17 cellular contexts compared by ENCODE assay signal in genomic region chr14:54787263-54787662, GRCh38.
A peak's percentile ranks its signal among the peaks of the same experiment; 100 is the strongest.
DNase-seq lines count a peak whose midpoint lies in the region; ATAC-seq and TF ChIP-seq lines count a peak whose summit lies in the region.
"Had no signal": no experiment of that assay in that cellular context is flagged by ENCODE, and none has a peak within 500 bp of the region (broad histone marks: within the 10 kb centered on the region; RNA-seq: fewer than 3 reads in every experiment).

No MANE protein-coding gene starts in this region.

- no peaks in the 10 kb centered on the region for H3K9me3 ChIP-seq in heart left ventricle
- no peaks in the 10 kb centered on the region for H3K9me3 ChIP-seq in parathyroid adenoma (ENCODE audit: control insufficient read depth, low read length)

- 35 to 75% (median 44%) methylated on average over 1 of the region's 1 CpG for WGBS in heart left ventricle, 4 donors

- H3K9ac ChIP-seq in parathyroid adenoma: no peak overlapping the region

- H3K4me1 ChIP-seq in heart left ventricle (peaks cover 0 to 55% (median 28%) of the 10 kb centered on the region in 12 donors), parathyroid adenoma (peaks cover 19% of the 10 kb centered on the region)

- H3K27me3 ChIP-seq in heart left ventricle: no peaks in the 10 kb centered on the region
- H3K27me3 ChIP-seq in parathyroid adenoma (ENCODE audit: control insufficient read depth, insufficient read depth, low read length): no peaks in the 10 kb centered on the region
- H3K27me3 ChIP-seq in dorsolateral prefrontal cortex: no peaks in the 10 kb centered on the region

- no peak overlapping the region for H3K4me2 ChIP-seq in parathyroid adenoma (ENCODE audit: low read length)

- no peak for TF ChIP-seq POLR2A in heart left ventricle (IDR thresholded peaks at IDR 0.05)

- H3K4me3 ChIP-seq in heart left ventricle (peak overlapping the region in 1 of 12 donors; percentile 0), parathyroid adenoma (ENCODE audit: low read depth, low read length) (no peak overlapping the region), dorsolateral prefrontal cortex (no peak overlapping the region)
- H3K4me3 ChIP-seq: K562 had no signal

- peak overlapping the region; percentile 82 for H2AFZ ChIP-seq in parathyroid adenoma

- DNase-seq in NCI-H146 (lab: John Stamatoyannopoulos, UW): peak; percentile 31
- no peak for DNase-seq in NCI-H146 treated with DMSO at 0.1 percent for 48 hours (lab: John Stamatoyannopoulos, UW; ENCODE audit: unreplicated experiment)
- peak; percentile 44 for DNase-seq in MV-4-11 (lab: John Stamatoyannopoulos, UW)
- peak in 2 of 5 donors; percentile 62 to 71 for DNase-seq in heart left ventricle
- DNase-seq in dorsolateral prefrontal cortex: no peak
- DNase-seq: activated CD4-positive, alpha-beta T cell treated with anti-CD3 and anti-CD28 coated beads, Interleukin-2, amount 10 ng/mL, durations not matched to agents 7 days and 5 days; activated naive CD8-positive, alpha-beta T cell treated with anti-CD3 and anti-CD28 coated beads, Interleukin-2, amount 50 U/mL, for 24 hours; naive B cell; NCI-H1092 treated with DMSO at 0.1 percent for 48 hours; NCI-H2081 treated with DMSO at 0.1 percent for 48 hours; NCI-H446 treated with DMSO at 0.1 percent for 48 hours had no signal

- H3K27ac ChIP-seq in heart left ventricle (peak overlapping the region in 11 of 12 donors; percentile 1 to 100 (median 92)), parathyroid adenoma (peak overlapping the region; percentile 85), dorsolateral prefrontal cortex (no peak overlapping the region)
- H3K27ac ChIP-seq: RWPE1 had no signal

- intact Hi-C loops in heart left ventricle (cut with DNase I): no loop called here
- intact Hi-C loops in dorsolateral prefrontal cortex (cut with DNase I): no loop called here

- H3K36me3 ChIP-seq in heart left ventricle: peaks cover 0 to 88% (median 50%) of the 10 kb centered on the region in 9 donors
- no peaks in the 10 kb centered on the region for H3K36me3 ChIP-seq in parathyroid adenoma (ENCODE audit: control insufficient read depth, insufficient read depth, low read length)

- TF ChIP-seq CTCF in heart left ventricle (IDR thresholded peaks at IDR 0.05) (no peak), parathyroid adenoma (IDR thresholded peaks at IDR 0.05) (no peak), dorsolateral prefrontal cortex (IDR thresholded peaks at IDR 0.05 in 54 of 56, conservative IDR thresholded peaks at IDR 0.05 in 2 of 56; ENCODE audit: low read depth in 1 of 56, partially characterized antibody in 56 of 56) (no peak)

- H3K79me2 ChIP-seq in parathyroid adenoma: no peaks in the 10 kb centered on the region

- ATAC-seq in heart left ventricle: peak in 1 of 4 donors; percentile 21
- ATAC-seq in SK-N-SH treated with all-trans-retinoic acid at 6 μM for 48 hours: no peak
- ATAC-seq in HG03139 (IDR thresholded peaks at IDR 0.05; ENCODE audit: unreplicated experiment): no peak
- ATAC-seq: activated naive CD8-positive, alpha-beta T cell treated with anti-CD3 and anti-CD28 coated beads, Interleukin-2, amount 50 U/mL, for 24 hours; K562; sciatic nerve had no signal

TF ChIP-seq in SK-N-SH treated with all-trans-retinoic acid at 6 μM for 48 hours, 23 proteins besides CTCF, POLR2A, EP300 and RAD21:
- TF ChIP-seq GLIS3 (CRISPR knock-in tag; IDR thresholded peaks at IDR 0.05): no peak
- TF ChIP-seq, protein P1, sequence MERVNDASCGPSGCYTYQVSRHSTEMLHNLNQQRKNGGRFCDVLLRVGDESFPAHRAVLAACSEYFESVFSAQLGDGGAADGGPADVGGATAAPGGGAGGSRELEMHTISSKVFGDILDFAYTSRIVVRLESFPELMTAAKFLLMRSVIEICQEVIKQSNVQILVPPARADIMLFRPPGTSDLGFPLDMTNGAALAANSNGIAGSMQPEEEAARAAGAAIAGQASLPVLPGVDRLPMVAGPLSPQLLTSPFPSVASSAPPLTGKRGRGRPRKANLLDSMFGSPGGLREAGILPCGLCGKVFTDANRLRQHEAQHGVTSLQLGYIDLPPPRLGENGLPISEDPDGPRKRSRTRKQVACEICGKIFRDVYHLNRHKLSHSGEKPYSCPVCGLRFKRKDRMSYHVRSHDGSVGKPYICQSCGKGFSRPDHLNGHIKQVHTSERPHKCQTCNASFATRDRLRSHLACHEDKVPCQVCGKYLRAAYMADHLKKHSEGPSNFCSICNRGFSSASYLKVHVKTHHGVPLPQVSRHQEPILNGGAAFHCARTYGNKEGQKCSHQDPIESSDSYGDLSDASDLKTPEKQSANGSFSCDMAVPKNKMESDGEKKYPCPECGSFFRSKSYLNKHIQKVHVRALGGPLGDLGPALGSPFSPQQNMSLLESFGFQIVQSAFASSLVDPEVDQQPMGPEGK (CRISPR knock-in tag; IDR thresholded peaks at IDR 0.05; ENCODE audit: borderline replicate concordance): no peak
- no peak for TF ChIP-seq TOX (CRISPR knock-in tag; IDR thresholded peaks at IDR 0.05; ENCODE audit: borderline replicate concordance)
- no peak for TF ChIP-seq OSR1 (CRISPR knock-in tag; IDR thresholded peaks at IDR 0.05)
- TF ChIP-seq SNAI2 (CRISPR knock-in tag; IDR thresholded peaks at IDR 0.05): no peak
- TF ChIP-seq ZNF8 (CRISPR knock-in tag; IDR thresholded peaks at IDR 0.05): no peak
- TF ChIP-seq RARB (CRISPR knock-in tag; IDR thresholded peaks at IDR 0.05): no peak
- TF ChIP-seq CREB5 (CRISPR knock-in tag; IDR thresholded peaks at IDR 0.05; ENCODE audit: low read depth): no peak
- no peak for TF ChIP-seq ZNF565 (CRISPR knock-in tag; conservative IDR thresholded peaks at IDR 0.05; ENCODE audit: low read depth)
- TF ChIP-seq ARNTL (CRISPR knock-in tag; IDR thresholded peaks at IDR 0.05; ENCODE audit: borderline replicate concordance, low read depth): no peak
- TF ChIP-seq ISL1 (CRISPR knock-in tag; IDR thresholded peaks at IDR 0.05): no peak
- TF ChIP-seq TCF4 (CRISPR knock-in tag; IDR thresholded peaks at IDR 0.05; ENCODE audit: borderline replicate concordance): no peak
- no peak for TF ChIP-seq ZNF70 (CRISPR knock-in tag; IDR thresholded peaks at IDR 0.05)
- TF ChIP-seq, protein P2, sequence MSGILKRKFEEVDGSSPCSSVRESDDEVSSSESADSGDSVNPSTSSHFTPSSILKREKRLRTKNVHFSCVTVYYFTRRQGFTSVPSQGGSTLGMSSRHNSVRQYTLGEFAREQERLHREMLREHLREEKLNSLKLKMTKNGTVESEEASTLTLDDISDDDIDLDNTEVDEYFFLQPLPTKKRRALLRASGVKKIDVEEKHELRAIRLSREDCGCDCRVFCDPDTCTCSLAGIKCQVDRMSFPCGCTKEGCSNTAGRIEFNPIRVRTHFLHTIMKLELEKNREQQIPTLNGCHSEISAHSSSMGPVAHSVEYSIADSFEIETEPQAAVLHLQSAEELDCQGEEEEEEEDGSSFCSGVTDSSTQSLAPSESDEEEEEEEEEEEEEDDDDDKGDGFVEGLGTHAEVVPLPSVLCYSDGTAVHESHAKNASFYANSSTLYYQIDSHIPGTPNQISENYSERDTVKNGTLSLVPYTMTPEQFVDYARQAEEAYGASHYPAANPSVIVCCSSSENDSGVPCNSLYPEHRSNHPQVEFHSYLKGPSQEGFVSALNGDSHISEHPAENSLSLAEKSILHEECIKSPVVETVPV (CRISPR knock-in tag; IDR thresholded peaks at IDR 0.05): no peak
TF ChIP-seq in SK-N-SH treated with all-trans-retinoic acid at 6 μM for 48 hours: peak in this region for 0.

Comparison
In these comparisons a context has a peak if more than half of its experiments do, and no peak if none do; other contexts are left out.
1. DNase-seq: peak in NCI-H146 (single experiment) and MV-4-11 (single experiment); none in NCI-H146 treated with DMSO at 0.1 percent for 48 hours (single experiment) and dorsolateral prefrontal cortex (0 of 10).
2. H3K27ac ChIP-seq: peak in heart left ventricle (11 of 12) and parathyroid adenoma (single experiment); none in dorsolateral prefrontal cortex (0 of 59).